Comparison of ENCODE assay signal across 27 cellular contexts in the genomic region with DNA sequence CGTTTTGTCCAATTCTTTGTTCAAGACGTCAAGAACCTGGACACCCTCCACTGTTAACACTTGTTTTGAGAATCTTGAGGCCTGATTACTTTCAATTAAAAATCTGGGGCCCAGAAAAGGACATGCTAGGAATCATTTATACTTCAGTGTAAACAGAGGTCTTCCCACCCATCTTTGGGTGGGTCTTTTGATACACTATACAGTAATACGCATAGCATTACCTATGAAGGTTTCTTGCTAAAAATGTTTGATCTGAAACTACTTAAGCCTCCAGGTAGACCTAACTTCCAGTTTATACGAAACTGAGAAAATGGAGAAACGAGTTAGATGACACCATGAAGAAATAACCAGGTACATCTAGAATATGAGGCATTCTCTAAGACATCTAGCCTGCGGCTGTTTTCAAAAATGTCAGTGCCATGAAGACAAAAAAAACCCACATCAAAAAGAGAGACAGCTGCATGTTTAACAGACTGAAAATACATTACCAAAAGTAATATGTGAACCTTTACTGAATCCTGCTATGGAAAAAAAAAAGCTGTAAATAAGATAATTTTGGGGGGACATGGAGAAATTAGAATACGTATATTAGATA. TPM values are rescaled to one million over a fixed set of nuclear protein-coding genes. Genes with fewer than 3 reads are reported as not detected.
DNase-seq lines count a peak whose midpoint lies in the region; ATAC-seq and TF ChIP-seq lines count a peak whose summit lies in the region.
"Had no signal": no experiment of that assay in that cellular context is flagged by ENCODE, and none has a peak within 500 bp of the region (broad histone marks: within the 10 kb centered on the region; RNA-seq: fewer than 3 reads in every experiment).

No MANE protein-coding gene starts in this region.

- H4K20me1 ChIP-seq in DND-41 (ENCODE audit: insufficient read depth, low read length), result no peaks in the 10 kb centered on the region

- peak overlapping the region; percentile 66 for H2AFZ ChIP-seq in DND-41 (ENCODE audit: low read depth, low read length)

- H3K4me2 ChIP-seq in DND-41 (ENCODE audit: insufficient read depth, low read length), result peak overlapping the region; percentile 65

- no peaks in the 10 kb centered on the region for H3K27me3 Mint-ChIP-seq in activated naive CD4-positive, alpha-beta T cell treated with anti-CD3 and anti-CD28 coated beads, Interleukin-2, amount 10 ng/mL, durations not matched to agents 7 days and 5 days
- H3K27me3 Mint-ChIP-seq in activated CD8-positive, alpha-beta T cell treated with anti-CD3 and anti-CD28 coated beads for 36 hours, result no peaks in the 10 kb centered on the region

- peak overlapping the region; percentile 57 for H3K9ac ChIP-seq in DND-41 (ENCODE audit: low read depth, low read length)

- H3K4me3 Mint-ChIP-seq in activated naive CD4-positive, alpha-beta T cell treated with anti-CD3 and anti-CD28 coated beads, Interleukin-2, amount 10 ng/mL, durations not matched to agents 7 days and 5 days, result peak overlapping the region; percentile 1
- H3K4me3 Mint-ChIP-seq in activated CD8-positive, alpha-beta T cell treated with anti-CD3 and anti-CD28 coated beads for 36 hours, result no peak overlapping the region
- H3K4me3 Mint-ChIP-seq: natural killer cell, WTC11 had no signal

- WGBS in thymus, result 43% methylated on average over 7 of the region's 7 CpGs

- H3K4me1 Mint-ChIP-seq in activated naive CD4-positive, alpha-beta T cell treated with anti-CD3 and anti-CD28 coated beads, Interleukin-2, amount 10 ng/mL, durations not matched to agents 7 days and 5 days, result peaks cover 22% of the 10 kb centered on the region
- H3K4me1 Mint-ChIP-seq in activated CD8-positive, alpha-beta T cell treated with anti-CD3 and anti-CD28 coated beads for 36 hours (ENCODE audit: low read depth), result peaks cover 20% of the 10 kb centered on the region
- H3K4me1 Mint-ChIP-seq: natural killer cell had no signal

- H3K27ac Mint-ChIP-seq in activated naive CD4-positive, alpha-beta T cell treated with anti-CD3 and anti-CD28 coated beads, Interleukin-2, amount 10 ng/mL, durations not matched to agents 7 days and 5 days, result peak overlapping the region; percentile 81
- peak overlapping the region; percentile 73 for H3K27ac Mint-ChIP-seq in activated CD8-positive, alpha-beta T cell treated with anti-CD3 and anti-CD28 coated beads for 36 hours
- H3K27ac Mint-ChIP-seq: natural killer cell, WTC11 had no signal

- peaks cover 10% of the 10 kb centered on the region for H3K9me3 Mint-ChIP-seq in activated naive CD4-positive, alpha-beta T cell treated with anti-CD3 and anti-CD28 coated beads, Interleukin-2, amount 10 ng/mL, durations not matched to agents 7 days and 5 days
- H3K9me3 Mint-ChIP-seq in activated CD8-positive, alpha-beta T cell treated with anti-CD3 and anti-CD28 coated beads for 36 hours, result peaks cover 5% of the 10 kb centered on the region
- H3K9me3 Mint-ChIP-seq: natural killer cell had no signal

- TF ChIP-seq CTCF in DND-41 (IDR thresholded peaks at IDR 0.05; ENCODE audit: borderline replicate concordance, extremely low read depth, low read length, poor library complexity, severe bottlenecking), result no peak
- no peak for TF ChIP-seq CTCF in activated CD8-positive, alpha-beta T cell treated with anti-CD3 and anti-CD28 coated beads for 36 hours (IDR thresholded peaks at IDR 0.05)

- H3K4me3 ChIP-seq in DND-41 (ENCODE audit: low read depth in 1 of 2, low read length in 2 of 2) (peak overlapping the region in 1 of 2 experiments; percentile 49; a peak in 2 of 4 replicates), thymus (ENCODE audit: low read length) (no peak overlapping the region)
- H3K4me3 ChIP-seq: gastrocnemius medialis, lower lobe of right lung, psoas muscle, sigmoid colon, SJSA1, tibial artery, vagina had no signal

- DNase-seq in activated naive CD4-positive, alpha-beta T cell treated with anti-CD3 and anti-CD28 coated beads, Interleukin-2, amount 10 ng/mL, durations not matched to agents 7 days and 5 days, result no peak
- no peak for DNase-seq in activated naive CD4-positive, alpha-beta T cell treated with anti-CD3 and anti-CD28 coated beads, Interleukin-2, amount 50 U/mL, for 16 hours
- peak; percentile 52 for DNase-seq in DND-41
- DNase-seq in activated CD8-positive, alpha-beta T cell treated with anti-CD3 and anti-CD28 coated beads for 36 hours, result no peak
- no peak for DNase-seq in central memory CD4-positive, alpha-beta T cell
- DNase-seq: activated gamma-delta T cell treated with Interleukin-2 at 50 U/mL for 16 hours; aorta; gastrocnemius medialis; Kasumi-1; lower lobe of right lung; midbrain; natural killer cell; NCI-H510A; occipital lobe; psoas muscle; sigmoid colon; stimulated activated CD4-positive, alpha-beta T cell treated with anti-CD3 and anti-CD28 coated beads, Interleukin-12 subunit alpha, Interleukin-12 subunit beta, amount 100 ng/mL, for 4 hours; stimulated activated CD4-positive, alpha-beta T cell treated with anti-CD3 and anti-CD28 coated beads, Interleukin-2, amount 100 ng/mL, for 48 hours; tibial artery had no signal

- POLR2A ChIA-PET in activated CD8-positive, alpha-beta T cell treated with anti-CD3 and anti-CD28 coated beads for 36 hours (lab: Charles Lee), result no interaction called here

- H3K4me1 ChIP-seq in DND-41 (ENCODE audit: insufficient read depth, low read length), result peaks cover 37% of the 10 kb centered on the region
- H3K4me1 ChIP-seq in thymus (ENCODE audit: control insufficient read depth, insufficient read depth, low read length), result peaks cover 11% of the 10 kb centered on the region
- H3K4me1 ChIP-seq: gastrocnemius medialis, lower lobe of right lung, psoas muscle, sigmoid colon, SJSA1, tibial artery, vagina had no signal

- CTCF ChIA-PET in activated naive CD4-positive, alpha-beta T cell treated with anti-CD3 and anti-CD28 coated beads, Interleukin-2, amount 10 ng/mL, durations not matched to agents 7 days and 5 days (lab: Charles Lee), result no interaction called here
- CTCF ChIA-PET in activated CD8-positive, alpha-beta T cell treated with anti-CD3 and anti-CD28 coated beads for 36 hours (lab: Charles Lee), result interaction anchor here (0.9 to 1.1 kb wide), 2 partner anchors 46 to 54 kb away, joined by 3 read pairs; no protein-coding TSS in a partner anchor

- ATAC-seq in DND-41 (ENCODE audit: insufficient read depth, low read depth), result peak; percentile 83
- ATAC-seq in activated CD8-positive, alpha-beta T cell treated with anti-CD3 and anti-CD28 coated beads for 36 hours, result peak; percentile 12
- ATAC-seq in GM21526 (IDR thresholded peaks at IDR 0.05; ENCODE audit: low FRiP score, unreplicated experiment), result no peak
- ATAC-seq: gastrocnemius medialis, HCT116, HepG2, lower lobe of right lung, natural killer cell, psoas muscle had no signal

- H3K27ac ChIP-seq in DND-41 (ENCODE audit: low read length), result peak overlapping the region; percentile 94
- H3K27ac ChIP-seq in thymus (ENCODE audit: low read depth), result peak overlapping the region; percentile 70
- H3K27ac ChIP-seq: gastrocnemius medialis, lower lobe of right lung, psoas muscle, RWPE1, sigmoid colon, SJSA1, tibial artery, vagina had no signal

- H3K36me3 Mint-ChIP-seq in activated naive CD4-positive, alpha-beta T cell treated with anti-CD3 and anti-CD28 coated beads, Interleukin-2, amount 10 ng/mL, durations not matched to agents 7 days and 5 days, result peaks cover 19% of the 10 kb centered on the region
- peaks cover 17% of the 10 kb centered on the region for H3K36me3 Mint-ChIP-seq in activated CD8-positive, alpha-beta T cell treated with anti-CD3 and anti-CD28 coated beads for 36 hours (ENCODE audit: low read depth)
- H3K36me3 Mint-ChIP-seq: natural killer cell had no signal

- no peaks in the 10 kb centered on the region for H3K27me3 ChIP-seq in DND-41 (ENCODE audit: insufficient read depth, low read length, poor library complexity)
- H3K27me3 ChIP-seq in thymus (ENCODE audit: control insufficient read depth, insufficient read depth), result no peaks in the 10 kb centered on the region
- H3K27me3 ChIP-seq: gastrocnemius medialis, sigmoid colon, SJSA1, tibial artery, vagina had no signal

- intact Hi-C loops in activated CD8-positive, alpha-beta T cell treated with anti-CD3 and anti-CD28 coated beads for 36 hours (cut with micrococcal nuclease), result no loop called here

- no peaks in the 10 kb centered on the region for H3K9me3 ChIP-seq in DND-41 (ENCODE audit: insufficient read depth, low read length, severe bottlenecking)
- H3K9me3 ChIP-seq in thymus (ENCODE audit: control insufficient read depth), result no peaks in the 10 kb centered on the region
- H3K9me3 ChIP-seq: gastrocnemius medialis, lower lobe of right lung, psoas muscle, sigmoid colon, SJSA1, tibial artery, vagina had no signal

- H3K79me2 ChIP-seq in DND-41 (ENCODE audit: insufficient read depth, low read length), result no peaks in the 10 kb centered on the region

- H3K36me3 ChIP-seq in DND-41 (ENCODE audit: insufficient read depth, low read length) (0 out of 2 replicates have a peak, but pooled peaks cover 4% of the 10 kb centered on the region), thymus (ENCODE audit: control insufficient read depth, insufficient read depth) (peaks cover 3% of the 10 kb centered on the region)
- H3K36me3 ChIP-seq: gastrocnemius medialis, lower lobe of right lung, SJSA1, vagina had no signal

RNA-seq across cellular contexts. Expression of gene TGDS, which starts 36.7 kb away (rescaled TPM):
- total RNA-seq in activated CD8-positive, alpha-beta T cell treated with anti-CD3 and anti-CD28 coated beads for 36 hours, result 10 to 100 TPM; 24.0 to 27.0 TPM
- 27.2 TPM for polyA plus RNA-seq in thymus

RNA-seq across cellular contexts. Expression of gene GPR180, which starts 42.4 kb away (rescaled TPM):
- total RNA-seq in activated CD8-positive, alpha-beta T cell treated with anti-CD3 and anti-CD28 coated beads for 36 hours, result 1 to 10 TPM; 7.5 to 7.7 TPM
- 2.6 TPM for polyA plus RNA-seq in thymus
- total RNA-seq: HepG2 had no signal
- polyA plus RNA-seq: HepG2 had no signal
